8 cellular contexts compared by ENCODE assay signal in the genomic region with DNA sequence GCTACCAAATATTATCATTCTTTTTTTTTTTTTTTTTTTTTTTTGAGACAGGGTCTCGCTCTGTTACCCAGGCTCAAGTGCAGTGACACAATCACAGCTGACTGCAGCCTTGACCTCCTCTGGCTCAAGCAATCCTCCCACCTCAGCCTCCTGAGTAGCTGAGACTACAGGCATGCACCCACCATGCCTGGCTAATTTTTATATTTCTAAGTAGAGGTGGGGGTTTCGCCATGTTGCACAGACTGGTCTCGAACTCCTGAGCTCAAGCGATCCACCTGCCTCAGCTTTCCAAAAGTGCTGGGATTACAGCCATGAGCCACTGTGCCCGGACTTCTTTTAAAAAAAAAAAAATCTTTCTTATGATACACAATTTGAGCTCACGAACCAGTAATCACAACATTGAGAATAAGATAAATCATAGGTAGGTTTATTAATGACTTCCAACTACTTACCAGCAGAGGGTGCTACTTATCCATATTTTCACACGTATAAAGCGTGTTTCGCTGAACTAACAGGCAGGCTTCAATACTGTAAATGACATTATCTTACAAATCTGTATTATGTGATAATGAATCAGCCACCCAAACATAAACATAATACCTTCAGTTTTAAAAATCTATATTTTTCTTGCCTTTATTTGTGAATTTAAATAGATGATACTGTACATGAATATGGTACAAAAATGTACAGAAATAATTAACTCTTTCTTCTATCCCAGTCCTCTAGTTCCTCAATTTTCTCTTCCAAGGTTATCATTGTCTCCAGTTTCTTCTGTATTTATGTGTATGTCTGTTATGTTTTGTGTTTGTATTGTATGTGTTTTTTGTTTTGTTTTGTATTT. TPM values are rescaled to one million over a fixed set of nuclear protein-coding genes. Genes with fewer than 3 reads are reported as not detected.
DNase-seq lines count a peak whose midpoint lies in the region; ATAC-seq and TF ChIP-seq lines count a peak whose summit lies in the region.

No MANE protein-coding gene starts in this region.

- no peaks in the 10 kb centered on the region for H3K9me3 Mint-ChIP-seq in activated CD8-positive, alpha-beta T cell treated with anti-CD3 and anti-CD28 coated beads for 36 hours

- H3K27me3 ChIP-seq in GM06990 (replicated peaks; ENCODE audit: control insufficient read depth, insufficient read depth, low read length) (no peaks in the 10 kb centered on the region), cardiac muscle cell (no peaks in the 10 kb centered on the region)

- H3K27me3 Mint-ChIP-seq in activated CD8-positive, alpha-beta T cell treated with anti-CD3 and anti-CD28 coated beads for 36 hours: no peaks in the 10 kb centered on the region

- no peaks in the 10 kb centered on the region for H3K36me3 Mint-ChIP-seq in activated CD8-positive, alpha-beta T cell treated with anti-CD3 and anti-CD28 coated beads for 36 hours (ENCODE audit: low read depth)

- POLR2A ChIA-PET in activated CD8-positive, alpha-beta T cell treated with anti-CD3 and anti-CD28 coated beads for 36 hours (lab: Charles Lee): interaction anchor here (0.5 kb wide), 1 partner anchor 84 kb away, joined by 3 read pairs; no protein-coding TSS in a partner anchor

- no peaks in the 10 kb centered on the region for H3K4me1 Mint-ChIP-seq in activated CD8-positive, alpha-beta T cell treated with anti-CD3 and anti-CD28 coated beads for 36 hours (ENCODE audit: low read depth)

- H3K4me3 ChIP-seq in GM06990 (replicated peaks; ENCODE audit: low read depth, low read length): no peak overlapping the region
- H3K4me3 ChIP-seq in cardiac muscle cell: no peak overlapping the region

- H3K9me3 ChIP-seq in cardiac muscle cell (ENCODE audit: low read depth): no peaks in the 10 kb centered on the region

- CTCF ChIA-PET in activated CD8-positive, alpha-beta T cell treated with anti-CD3 and anti-CD28 coated beads for 36 hours (lab: Charles Lee): interaction anchor here (0.6 to 3.3 kb wide), 37 partner anchors 9 to 443 kb away, joined by 3 to 52 read pairs (median 4); a partner anchor contains a TSS

- no peak overlapping the region for H3K27ac Mint-ChIP-seq in activated CD8-positive, alpha-beta T cell treated with anti-CD3 and anti-CD28 coated beads for 36 hours

- H3K4me3 Mint-ChIP-seq in activated CD8-positive, alpha-beta T cell treated with anti-CD3 and anti-CD28 coated beads for 36 hours: no peak overlapping the region

- TF ChIP-seq CTCF in 22Rv1 (IDR thresholded peaks at IDR 0.05) (peak; percentile 82), GM06990 (IDR thresholded peaks at IDR 0.05; ENCODE audit: insufficient read depth, low read length, poor library complexity, severe bottlenecking) (peak; percentile 26), cardiac muscle cell (IDR thresholded peaks at IDR 0.05; ENCODE audit: low read depth, low read length) (peak; percentile 49)
- TF ChIP-seq CTCF in activated CD8-positive, alpha-beta T cell treated with anti-CD3 and anti-CD28 coated beads for 36 hours (IDR thresholded peaks at IDR 0.05): peak; percentile 86

- peak; percentile 66 for ATAC-seq in HG03095 (IDR thresholded peaks at IDR 0.05; ENCODE audit: unreplicated experiment)
- ATAC-seq in activated CD8-positive, alpha-beta T cell treated with anti-CD3 and anti-CD28 coated beads for 36 hours: peak; percentile 86

- DNase-seq in GM06990 (ENCODE audit: extremely low read depth, insufficient read length) (no peak), NCI-H2196 (lab: John Stamatoyannopoulos, UW; ENCODE audit: unreplicated experiment) (peak; percentile 91), cardiac muscle cell (ENCODE audit: low read depth in 1 of 2, low spot score in 1 of 2) (peak; percentile 55 to 66), putamen (ENCODE audit: low spot score) (peak; percentile 34), amygdala (lab: John Stamatoyannopoulos, UW) (no peak)
- no peak for DNase-seq in activated CD8-positive, alpha-beta T cell treated with anti-CD3 and anti-CD28 coated beads for 36 hours

- H3K36me3 ChIP-seq in GM06990 (ENCODE audit: control insufficient read depth, insufficient read depth, low read length) (no peaks in the 10 kb centered on the region), cardiac muscle cell (no peaks in the 10 kb centered on the region)

- H3K4me1 ChIP-seq in cardiac muscle cell (ENCODE audit: low read depth): peaks cover 4% of the 10 kb centered on the region

- H3K27ac ChIP-seq in 22Rv1: no peak overlapping the region
- no peak overlapping the region for H3K27ac ChIP-seq in cardiac muscle cell

- intact Hi-C loops in activated CD8-positive, alpha-beta T cell treated with anti-CD3 and anti-CD28 coated beads for 36 hours (cut with micrococcal nuclease): loop anchor here (1.0 kb wide), 1 partner anchor 139 kb away; no protein-coding TSS in a partner anchor

RNA-seq across cellular contexts. Expression of a gene that starts 42.5 kb away (rescaled TPM):
- 10 to 100 TPM; 53.3 to 55.6 TPM for total RNA-seq in activated CD8-positive, alpha-beta T cell treated with anti-CD3 and anti-CD28 coated beads for 36 hours
- 19.2 and 45.3 TPM in 2 replicates for total RNA-seq in cardiac muscle cell
- polyA plus RNA-seq in cardiac muscle cell: 17.8 and 22.4 TPM in 2 replicates

Comparison
In these comparisons a context has a peak if more than half of its experiments do, and no peak if none do; other contexts are left out.
1. CTCF ChIP-seq: peak in every context shown above with its lines; median percentile 86 in activated CD8-positive, alpha-beta T cell treated with anti-CD3 and anti-CD28 coated beads for 36 hours; 82 in 22Rv1; 49 in cardiac muscle cell; 26 in GM06990.
2. DNase-seq: peak in NCI-H2196 (single experiment), cardiac muscle cell (2 of 2) and putamen (single experiment); none in GM06990 (single experiment), activated CD8-positive, alpha-beta T cell treated with anti-CD3 and anti-CD28 coated beads for 36 hours (single experiment) and amygdala (0 of 56).